In genomic region chr2:69509011-69509749, GRCh38 we compare ENCODE assay signal across 9 cellular contexts.
DNase-seq lines count a peak whose midpoint lies in the region; ATAC-seq and TF ChIP-seq lines count a peak whose summit lies in the region.
"Had no signal": no experiment of that assay in that cellular context is flagged by ENCODE, and none has a peak within 500 bp of the region (broad histone marks: within the 10 kb centered on the region; RNA-seq: fewer than 3 reads in every experiment).

No MANE protein-coding gene starts in this region.

- H3K4me1 Mint-ChIP-seq in activated CD4-positive, alpha-beta memory T cell treated with anti-CD3 and anti-CD28 coated beads for 36 hours (ENCODE audit: low read depth), result peaks cover 46% of the 10 kb centered on the region
- peaks cover 23% of the 10 kb centered on the region for H3K4me1 Mint-ChIP-seq in activated CD4-positive, alpha-beta memory T cell treated with anti-CD3 and anti-CD28 coated beads, Interleukin-2, amount 10 ng/mL, durations not matched to agents 7 days and 5 days

- H3K36me3 ChIP-seq in testis (ENCODE audit: low read depth, missing control alignments), result no peaks in the 10 kb centered on the region

- no peak overlapping the region for H3K4me3 ChIP-seq in testis

- 80 to 90% methylated on average over 7 of the region's 7 CpGs for WGBS in testis, 2 donors

- TF ChIP-seq CTCF in testis (IDR thresholded peaks at IDR 0.05), result no peak

- H3K4me3 Mint-ChIP-seq in activated CD4-positive, alpha-beta memory T cell treated with anti-CD3 and anti-CD28 coated beads for 36 hours, result no peak overlapping the region
- no peak overlapping the region for H3K4me3 Mint-ChIP-seq in activated CD4-positive, alpha-beta memory T cell treated with anti-CD3 and anti-CD28 coated beads, Interleukin-2, amount 10 ng/mL, durations not matched to agents 7 days and 5 days

- no peak for DNase-seq in activated CD4-positive, alpha-beta memory T cell treated with anti-CD3 and anti-CD28 coated beads for 36 hours
- DNase-seq in activated CD4-positive, alpha-beta memory T cell treated with anti-CD3 and anti-CD28 coated beads, Interleukin-2, amount 10 ng/mL, durations not matched to agents 7 days and 5 days, result no peak
- DNase-seq in NOMO-1 (lab: John Stamatoyannopoulos, UW; ENCODE audit: unreplicated experiment in 2 of 2) (peak; percentile 9 to 46), epithelial cell of prostate (ENCODE audit: low read depth, low spot score) (no peak), renal cortical epithelial cell (ENCODE audit: low read depth) (peak; percentile 2), testis (no peak)
- DNase-seq: activated CD8-positive, alpha-beta memory T cell treated with anti-CD3 and anti-CD28 coated beads, Interleukin-2, amount 50 U/mL, for 48 hours had no signal

- ATAC-seq in HG03280 (IDR thresholded peaks at IDR 0.05; ENCODE audit: unreplicated experiment), result no peak
- no peak for ATAC-seq in GM18870 (IDR thresholded peaks at IDR 0.05; ENCODE audit: unreplicated experiment)

- peaks cover 84% of the 10 kb centered on the region for H3K36me3 Mint-ChIP-seq in activated CD4-positive, alpha-beta memory T cell treated with anti-CD3 and anti-CD28 coated beads for 36 hours
- H3K36me3 Mint-ChIP-seq in activated CD4-positive, alpha-beta memory T cell treated with anti-CD3 and anti-CD28 coated beads, Interleukin-2, amount 10 ng/mL, durations not matched to agents 7 days and 5 days (ENCODE audit: low read depth), result peaks cover 83% of the 10 kb centered on the region

- no peaks in the 10 kb centered on the region for H3K9me3 ChIP-seq in testis

- POLR2A ChIA-PET in activated CD4-positive, alpha-beta memory T cell treated with anti-CD3 and anti-CD28 coated beads for 36 hours (lab: Charles Lee), result no interaction called here
- POLR2A ChIA-PET in activated CD4-positive, alpha-beta memory T cell treated with anti-CD3 and anti-CD28 coated beads, Interleukin-2, amount 10 ng/mL, durations not matched to agents 7 days and 5 days (lab: Charles Lee), result no interaction called here

- H3K27ac Mint-ChIP-seq in activated CD4-positive, alpha-beta memory T cell treated with anti-CD3 and anti-CD28 coated beads for 36 hours, result peak overlapping the region; percentile 19
- H3K27ac Mint-ChIP-seq in activated CD4-positive, alpha-beta memory T cell treated with anti-CD3 and anti-CD28 coated beads, Interleukin-2, amount 10 ng/mL, durations not matched to agents 7 days and 5 days, result no peak overlapping the region

- peaks cover 6% of the 10 kb centered on the region for H3K9me3 Mint-ChIP-seq in activated CD4-positive, alpha-beta memory T cell treated with anti-CD3 and anti-CD28 coated beads for 36 hours
- no peaks in the 10 kb centered on the region for H3K9me3 Mint-ChIP-seq in activated CD4-positive, alpha-beta memory T cell treated with anti-CD3 and anti-CD28 coated beads, Interleukin-2, amount 10 ng/mL, durations not matched to agents 7 days and 5 days

- H3K27me3 ChIP-seq in testis, result no peaks in the 10 kb centered on the region

- no peaks in the 10 kb centered on the region for H3K4me1 ChIP-seq in testis

- CTCF ChIA-PET in activated CD4-positive, alpha-beta memory T cell treated with anti-CD3 and anti-CD28 coated beads for 36 hours (lab: Charles Lee), result interaction anchor here (1.2 kb wide), 2 partner anchors 8 to 72 kb away, joined by 3 read pairs; partner anchors contain the start of gene NFU1
- CTCF ChIA-PET in activated CD4-positive, alpha-beta memory T cell treated with anti-CD3 and anti-CD28 coated beads, Interleukin-2, amount 10 ng/mL, durations not matched to agents 7 days and 5 days (lab: Charles Lee), result interaction anchor here (0.6 kb wide), 1 partner anchor 45 kb away, joined by 3 read pairs; no protein-coding TSS in a partner anchor

- intact Hi-C loops in activated CD4-positive, alpha-beta memory T cell treated with anti-CD3 and anti-CD28 coated beads for 36 hours (cut with micrococcal nuclease), result no loop called here
- intact Hi-C loops in testis (cut with DNase I; ENCODE audit: low total_unique reads), result no loop called here

- H3K27me3 Mint-ChIP-seq in activated CD4-positive, alpha-beta memory T cell treated with anti-CD3 and anti-CD28 coated beads for 36 hours, result no peaks in the 10 kb centered on the region
- no peaks in the 10 kb centered on the region for H3K27me3 Mint-ChIP-seq in activated CD4-positive, alpha-beta memory T cell treated with anti-CD3 and anti-CD28 coated beads, Interleukin-2, amount 10 ng/mL, durations not matched to agents 7 days and 5 days

- TF ChIP-seq POLR2A in testis (IDR thresholded peaks at IDR 0.05), result no peak

- peak overlapping the region; percentile 5 for H3K27ac ChIP-seq in epithelial cell of prostate
- H3K27ac ChIP-seq in testis, result no peak overlapping the region

Comparison
In these comparisons a context has a peak if more than half of its experiments do, and no peak if none do; other contexts are left out.
1. DNase-seq: peak in NOMO-1 (2 of 2) and renal cortical epithelial cell (single experiment); none in activated CD4-positive, alpha-beta memory T cell treated with anti-CD3 and anti-CD28 coated beads for 36 hours (single experiment), activated CD4-positive, alpha-beta memory T cell treated with anti-CD3 and anti-CD28 coated beads, Interleukin-2, amount 10 ng/mL, durations not matched to agents 7 days and 5 days (single experiment), epithelial cell of prostate (single experiment) and testis (single experiment).